ENCODE assay signal across 1 cellular context in the genomic region with DNA sequence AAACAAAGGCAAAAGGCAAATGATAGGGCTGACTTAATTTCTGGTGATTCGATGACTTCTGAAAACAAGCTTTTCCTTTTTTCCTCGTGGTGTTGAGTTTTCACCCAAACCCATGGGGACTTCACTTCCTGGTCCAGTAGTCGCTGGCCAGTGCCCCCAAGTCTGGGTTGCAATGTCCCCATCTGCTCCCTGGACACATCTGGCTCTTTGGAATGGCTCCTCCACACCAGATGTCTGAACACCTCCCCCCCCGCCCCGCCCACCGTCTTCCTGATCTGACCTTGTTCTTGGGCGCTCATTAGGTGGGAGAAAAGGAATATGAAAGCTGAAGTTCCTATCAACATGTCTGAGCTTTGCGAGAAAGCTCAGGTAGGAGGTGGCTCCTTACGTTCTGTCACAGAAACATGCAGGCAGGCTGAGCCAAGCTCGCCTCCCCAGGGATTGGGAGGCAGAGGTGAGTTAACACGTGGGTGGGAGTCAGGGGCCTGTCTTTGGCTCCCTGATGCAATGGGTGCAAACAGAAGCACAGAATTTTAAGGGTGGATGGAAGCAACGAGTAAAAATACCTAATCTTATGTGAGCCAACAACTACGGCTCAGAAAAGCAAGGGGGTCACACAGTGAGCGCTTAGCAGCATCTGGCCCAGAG.
TF ChIP-seq lines count a peak whose summit lies in the region.

No MANE protein-coding gene starts in this region.

TF ChIP-seq in K562, 482 proteins besides CTCF, POLR2A, EP300 and RAD21:
- TF ChIP-seq, protein P1, sequence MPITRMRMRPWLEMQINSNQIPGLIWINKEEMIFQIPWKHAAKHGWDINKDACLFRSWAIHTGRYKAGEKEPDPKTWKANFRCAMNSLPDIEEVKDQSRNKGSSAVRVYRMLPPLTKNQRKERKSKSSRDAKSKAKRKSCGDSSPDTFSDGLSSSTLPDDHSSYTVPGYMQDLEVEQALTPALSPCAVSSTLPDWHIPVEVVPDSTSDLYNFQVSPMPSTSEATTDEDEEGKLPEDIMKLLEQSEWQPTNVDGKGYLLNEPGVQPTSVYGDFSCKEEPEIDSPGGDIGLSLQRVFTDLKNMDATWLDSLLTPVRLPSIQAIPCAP (CRISPR knock-in tag; IDR thresholded peaks at IDR 0.05; ENCODE audit: borderline replicate concordance) = no peak
- TF ChIP-seq EGR1 (conservative IDR thresholded peaks at IDR 0.05) = peak; percentile 50
